In genomic region chr3:12307136-12307535, GRCh38 we compare ENCODE assay signal across 16 cellular contexts. TPM values are rescaled to one million over a fixed set of nuclear protein-coding genes. Genes with fewer than 3 reads are reported as not detected.
DNase-seq lines count a peak whose midpoint lies in the region; ATAC-seq and TF ChIP-seq lines count a peak whose summit lies in the region.
"Had no signal": no experiment of that assay in that cellular context is flagged by ENCODE, and none has a peak within 500 bp of the region (broad histone marks: within the 10 kb centered on the region; RNA-seq: fewer than 3 reads in every experiment).

No MANE protein-coding gene starts in this region.

- CTCF ChIA-PET in PC-9 (lab: Charles Lee), result no interaction called here

- H3K9me3 ChIP-seq in PC-9 (ENCODE audit: insufficient read depth, low read depth) (peaks cover 21% of the 10 kb centered on the region), skeletal muscle satellite cell (replicated peaks; ENCODE audit: low read length) (no peaks in the 10 kb centered on the region), body of pancreas (no peaks in the 10 kb centered on the region)
- H3K9me3 ChIP-seq: BLaER1 treated with 17β-estradiol and CSF1 and Interleukin-3, amounts not matched to agents 10 nM and 100 nM had no signal

- H3K4me1 ChIP-seq in PC-9 (replicated peaks; ENCODE audit: insufficient read depth), result peaks cover 49% of the 10 kb centered on the region
- peaks cover 44% of the 10 kb centered on the region for H3K4me1 ChIP-seq in skeletal muscle satellite cell (ENCODE audit: control insufficient read depth, insufficient read depth, low read length)
- no peaks in the 10 kb centered on the region for H3K4me1 ChIP-seq in body of pancreas

- H3K27me3 ChIP-seq in PC-9 (ENCODE audit: insufficient read depth, low read depth) (no peaks in the 10 kb centered on the region), skeletal muscle satellite cell (ENCODE audit: control insufficient read depth, insufficient read depth, low read length) (no peaks in the 10 kb centered on the region), body of pancreas (no peaks in the 10 kb centered on the region)
- H3K27me3 ChIP-seq: BLaER1 treated with 17β-estradiol and CSF1 and Interleukin-3, amounts not matched to agents 10 nM and 100 nM had no signal

- no TSS peak for BruUV-seq in PC-9 (replicated peaks; lab: Mats Ljungman, UMichigan)

- intact Hi-C loops in PC-9 (cut with micrococcal nuclease; ENCODE audit: unreplicated experiment), result loop anchor here (5.0 kb wide), 1 partner anchor 175 kb away; the partner anchor contains the start of gene TSEN2
- intact Hi-C loops in dendritic cell treated with granulocyte-macrophage colony-stimulating factor and Interleukin-4, amounts not matched to agents 40 ng/mL and 50 ng/mL, for 4 days (cut with micrococcal nuclease), result no loop called here
- intact Hi-C loops in natural killer cell (cut with micrococcal nuclease), result no loop called here
- intact Hi-C loops in body of pancreas (cut with DNase I), result no loop called here

- H3K9ac ChIP-seq in skeletal muscle satellite cell (ENCODE audit: low read depth, low read length), result no peak overlapping the region
- H3K9ac ChIP-seq: BLaER1 treated with 17β-estradiol and CSF1 and Interleukin-3, amounts not matched to agents 10 nM and 100 nM; GM23248 had no signal

- ATAC-seq in natural killer cell, result no peak
- ATAC-seq in body of pancreas, result no peak
- ATAC-seq in HG03175 (IDR thresholded peaks at IDR 0.05; ENCODE audit: unreplicated experiment), result no peak

- no peak for TF ChIP-seq CTCF in PC-9 (conservative IDR thresholded peaks at IDR 0.05)
- TF ChIP-seq CTCF in natural killer cell (IDR thresholded peaks at IDR 0.05), result no peak
- TF ChIP-seq CTCF in body of pancreas (IDR thresholded peaks at IDR 0.05), result no peak

- H3K36me3 ChIP-seq in PC-9 (ENCODE audit: low read depth), result peaks cover 72% of the 10 kb centered on the region
- no peaks in the 10 kb centered on the region for H3K36me3 ChIP-seq in skeletal muscle satellite cell (ENCODE audit: insufficient read depth, low read length)
- no peaks in the 10 kb centered on the region for H3K36me3 ChIP-seq in body of pancreas (replicated peaks in 1 of 2; ENCODE audit: insufficient read depth in 1 of 2, low read depth in 2 of 2)
- H3K36me3 ChIP-seq: BLaER1 treated with 17β-estradiol and CSF1 and Interleukin-3, amounts not matched to agents 10 nM and 100 nM had no signal

- H3K27ac Mint-ChIP-seq in dendritic cell treated with granulocyte-macrophage colony-stimulating factor and Interleukin-4, amounts not matched to agents 40 ng/mL and 50 ng/mL, for 4 days, result peak overlapping the region; percentile 57
- H3K27ac Mint-ChIP-seq in natural killer cell, result no peak overlapping the region

- H3K27ac ChIP-seq in PC-9 (peak overlapping the region; percentile 63), body of pancreas (no peak overlapping the region)
- H3K27ac ChIP-seq: BLaER1 treated with 17β-estradiol and CSF1 and Interleukin-3, amounts not matched to agents 10 nM and 100 nM; GM23248 had no signal

- no peaks in the 10 kb centered on the region for H3K27me3 Mint-ChIP-seq in dendritic cell treated with granulocyte-macrophage colony-stimulating factor and Interleukin-4, amounts not matched to agents 40 ng/mL and 50 ng/mL, for 4 days
- peaks cover 22 to 25% of the 10 kb centered on the region in 2 donors for H3K27me3 Mint-ChIP-seq in natural killer cell (ENCODE audit: low read depth in 2 of 2)

- TF ChIP-seq POLR2A in body of pancreas (IDR thresholded peaks at IDR 0.05), result no peak

- peaks cover 17% of the 10 kb centered on the region; the same call in 1 of the 2 replicates for H4K20me1 ChIP-seq in PC-9 (ENCODE audit: insufficient read depth)
- H4K20me1 ChIP-seq: BLaER1 treated with 17β-estradiol and CSF1 and Interleukin-3, amounts not matched to agents 10 nM and 100 nM had no signal

- POLR2A ChIA-PET in PC-9 (lab: Charles Lee; ENCODE audit: unreplicated experiment), result no interaction called here

- peaks cover 73% of the 10 kb centered on the region for H3F3A ChIP-seq in PC-9 (ENCODE audit: insufficient read depth, low read depth)

- no peak overlapping the region for H3K4me2 ChIP-seq in PC-9
- peak overlapping the region; percentile 33 for H3K4me2 ChIP-seq in skeletal muscle satellite cell (ENCODE audit: low read length)

- 69 to 78% methylated on average over 2 of the region's 2 CpGs for WGBS in body of pancreas, 2 donors

- H3K9me3 Mint-ChIP-seq in dendritic cell treated with granulocyte-macrophage colony-stimulating factor and Interleukin-4, amounts not matched to agents 40 ng/mL and 50 ng/mL, for 4 days, result no peaks in the 10 kb centered on the region
- no peaks in the 10 kb centered on the region for H3K9me3 Mint-ChIP-seq in natural killer cell

- no peak overlapping the region for H2AFZ ChIP-seq in PC-9
- H2AFZ ChIP-seq: GM23248 had no signal

- peaks cover 96% of the 10 kb centered on the region for H3K79me2 ChIP-seq in PC-9 (ENCODE audit: low read depth)

- H3K9me2 ChIP-seq in PC-9 (ENCODE audit: insufficient read depth), result no peaks in the 10 kb centered on the region

- H3K36me3 Mint-ChIP-seq in dendritic cell treated with granulocyte-macrophage colony-stimulating factor and Interleukin-4, amounts not matched to agents 40 ng/mL and 50 ng/mL, for 4 days (ENCODE audit: low read depth), result peaks cover 4% of the 10 kb centered on the region
- H3K36me3 Mint-ChIP-seq in natural killer cell, result no peaks in the 10 kb centered on the region

- H3K4me3 ChIP-seq in PC-9, result no peak overlapping the region
- H3K4me3 ChIP-seq in skeletal muscle satellite cell (ENCODE audit: low read length), result no peak overlapping the region
- H3K4me3 ChIP-seq in body of pancreas, result no peak overlapping the region
- H3K4me3 ChIP-seq: BLaER1 treated with 17β-estradiol and CSF1 and Interleukin-3, amounts not matched to agents 10 nM and 100 nM; GM23248 had no signal

- peaks cover 50% of the 10 kb centered on the region for H3K4me1 Mint-ChIP-seq in dendritic cell treated with granulocyte-macrophage colony-stimulating factor and Interleukin-4, amounts not matched to agents 40 ng/mL and 50 ng/mL, for 4 days (ENCODE audit: low read depth)
- no peaks in the 10 kb centered on the region for H3K4me1 Mint-ChIP-seq in natural killer cell

- no peak overlapping the region for H3K4me3 Mint-ChIP-seq in dendritic cell treated with granulocyte-macrophage colony-stimulating factor and Interleukin-4, amounts not matched to agents 40 ng/mL and 50 ng/mL, for 4 days
- H3K4me3 Mint-ChIP-seq in natural killer cell, result no peak overlapping the region

- peak; percentile 39 for DNase-seq in EL
- no peak for DNase-seq in PC-9
- no peak for DNase-seq in natural killer cell
- no peak for DNase-seq in body of pancreas
- no peak for DNase-seq in NCI-H1417 treated with DMSO at 0.1 percent for 48 hours (lab: John Stamatoyannopoulos, UW)
- DNase-seq: DMS53, KBM-7, NCI-H1092, NCI-H1694 treated with DMSO at 0.1 percent for 48 hours, NCI-H446, SHP77 treated with DMSO at 0.1 percent for 48 hours had no signal

RNA-seq across cellular contexts. Expression of gene PPARG, which starts 18.3 kb away (rescaled TPM):
- total RNA-seq in PC-9 (2021) (60.2 and 61.5 TPM in 2 replicates), natural killer cell (under 1 TPM in 1 of 3 donors, not detected in 2; 0.21 TPM), body of pancreas (10 to 100 TPM in 1 of 2 donors, 1 to 10 TPM in 1; 5.4 to 44.2 TPM)
- 53.3 and 62.4 TPM in 2 replicates for total RNA-seq in skeletal muscle satellite cell (2012; rRNA removed)

Comparison
In these comparisons a context has a peak if more than half of its experiments do, and no peak if none do; other contexts are left out.
1. RNA of gene PPARG, which starts 18.3 kb away (total RNA-seq): 60.2 to 61.5 TPM in PC-9 and 5.4 to 44.2 TPM in body of pancreas; 0.21 TPM in natural killer cell; every median in the first group is over 4 times any median in the second.